ENCODE assay signal across 30 cellular contexts in the genomic region with DNA sequence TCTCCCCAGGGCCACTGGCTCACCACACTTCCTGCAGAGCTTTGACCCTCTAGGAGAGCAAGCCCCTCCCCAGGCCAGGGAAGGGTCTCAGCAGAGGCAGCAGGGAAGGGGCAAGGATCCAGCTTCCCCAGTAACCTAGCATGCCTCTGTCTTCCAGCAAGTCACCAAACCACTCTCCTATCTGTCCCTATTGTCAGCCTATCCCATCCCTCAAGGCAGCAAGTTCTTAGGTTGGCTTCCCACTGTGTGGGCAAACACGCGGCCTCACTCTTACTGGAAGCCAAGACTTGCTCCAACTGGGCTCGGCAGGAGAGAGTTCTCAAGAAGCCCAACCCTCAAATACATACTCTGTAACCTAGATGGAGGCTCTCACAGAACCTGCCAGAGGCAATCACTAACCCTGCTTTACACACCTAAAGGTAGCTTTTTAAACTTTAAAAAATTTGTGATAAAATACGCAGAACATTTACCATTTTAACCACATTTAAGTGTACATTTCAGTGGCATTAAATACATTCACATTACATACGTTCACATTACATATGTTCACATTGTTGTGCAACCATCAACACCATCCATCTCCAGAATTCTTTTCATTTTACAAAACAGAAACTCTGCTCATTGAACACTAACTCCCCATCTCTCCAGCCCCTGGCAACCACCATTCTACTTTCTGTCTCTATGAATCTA. TPM values are rescaled to one million over a fixed set of nuclear protein-coding genes. Genes with fewer than 3 reads are reported as not detected.
A peak's percentile ranks its signal among the peaks of the same experiment; 100 is the strongest.
DNase-seq lines count a peak whose midpoint lies in the region; ATAC-seq and TF ChIP-seq lines count a peak whose summit lies in the region.
"Had no signal": no experiment of that assay in that cellular context is flagged by ENCODE, and none has a peak within 500 bp of the region (broad histone marks: within the 10 kb centered on the region; RNA-seq: fewer than 3 reads in every experiment).

No MANE protein-coding gene starts in this region.

- no peak overlapping the region for H3K23ac ChIP-seq in H9 (ENCODE audit: insufficient read length, low read depth, low read length)

- H3K27me3 Mint-ChIP-seq in H9 (ENCODE audit: low read depth): peaks cover 14% of the 10 kb centered on the region
- H3K27me3 Mint-ChIP-seq in endothelial cell (ENCODE audit: unreplicated experiment): peaks cover 7% of the 10 kb centered on the region
- H3K27me3 Mint-ChIP-seq: activated T-cell treated with anti-CD3 and anti-CD28 coated beads, Interleukin-2, amount 50 U/mL, for 24 hours had no signal

- H3K4ac ChIP-seq in H9 (ENCODE audit: low read depth, low read length): no peak overlapping the region

- H3T11ph ChIP-seq in H9 (ENCODE audit: low read length): no peak overlapping the region

- no peak for ATAC-seq in RWPE2 (ENCODE audit: low read depth)
- ATAC-seq in stimulated activated effector memory CD8-positive, alpha-beta T cell treated with anti-CD3 and anti-CD28 coated beads, Interleukin-12 subunit alpha, Interleukin-12 subunit beta, amount 100 ng/mL, for 72 hours: no peak
- ATAC-seq: GM12878; left ventricle myocardium superior; naive thymus-derived CD4-positive, alpha-beta T cell; PC-3 had no signal

- H2BK120ac ChIP-seq in H9 (ENCODE audit: low read depth, low read length, poor library complexity, severe bottlenecking): no peak overlapping the region

- H3K27me3 ChIP-seq in H9 (ENCODE audit: insufficient read depth, low read length): no peaks in the 10 kb centered on the region
- no peaks in the 10 kb centered on the region for H3K27me3 ChIP-seq in RWPE2 (ENCODE audit: insufficient read depth, poor library complexity, severe bottlenecking)
- H3K27me3 ChIP-seq: adrenal gland, brain microvascular endothelial cell, transverse colon had no signal

- H3K9me3 Mint-ChIP-seq in H9 (no peaks in the 10 kb centered on the region; a peak in 1 of 5 replicates), endothelial cell (ENCODE audit: unreplicated experiment) (no peaks in the 10 kb centered on the region)
- H3K9me3 Mint-ChIP-seq in stimulated activated effector memory CD8-positive, alpha-beta T cell treated with anti-CD3 and anti-CD28 coated beads, Interleukin-12 subunit alpha, Interleukin-12 subunit beta, amount 100 ng/mL, for 72 hours: no peaks in the 10 kb centered on the region
- H3K9me3 Mint-ChIP-seq: activated CD4-positive, alpha-beta T cell treated with anti-CD3 and anti-CD28 coated beads, Interleukin-2, amount 10 ng/mL, durations not matched to agents 7 days and 5 days; activated T-cell treated with anti-CD3 and anti-CD28 coated beads, Interleukin-2, amount 50 U/mL, for 24 hours had no signal

- H4K5ac ChIP-seq in H9 (ENCODE audit: insufficient read length, low read depth, low read length): no peak overlapping the region

- H3K36me3 ChIP-seq in RWPE2 (ENCODE audit: low read depth): no peaks in the 10 kb centered on the region
- H3K36me3 ChIP-seq: adrenal gland, brain microvascular endothelial cell, transverse colon had no signal

- H3K4me3 Mint-ChIP-seq in H9 (no peak overlapping the region; a peak in 1 of 5 replicates), endothelial cell (ENCODE audit: unreplicated experiment) (no peak overlapping the region)
- H3K4me3 Mint-ChIP-seq in stimulated activated effector memory CD8-positive, alpha-beta T cell treated with anti-CD3 and anti-CD28 coated beads, Interleukin-12 subunit alpha, Interleukin-12 subunit beta, amount 100 ng/mL, for 72 hours: no peak overlapping the region
- H3K4me3 Mint-ChIP-seq: activated CD4-positive, alpha-beta T cell treated with anti-CD3 and anti-CD28 coated beads, Interleukin-2, amount 10 ng/mL, durations not matched to agents 7 days and 5 days; activated T-cell treated with anti-CD3 and anti-CD28 coated beads, Interleukin-2, amount 50 U/mL, for 24 hours; naive thymus-derived CD4-positive, alpha-beta T cell had no signal

- no peaks in the 10 kb centered on the region for H3K9me3 ChIP-seq in H9 (ENCODE audit: control insufficient read depth, low read depth, low read length)
- no peaks in the 10 kb centered on the region for H3K9me3 ChIP-seq in RWPE2 (ENCODE audit: severe bottlenecking)
- H3K9me3 ChIP-seq: adrenal gland, transverse colon had no signal

- no peak overlapping the region for H3K9ac ChIP-seq in H9 (ENCODE audit: extremely low read depth, insufficient read length, low read length)

- H2AFZ ChIP-seq in H9 (ENCODE audit: low read length): no peak overlapping the region

- H3K27ac Mint-ChIP-seq in H9 (peak overlapping the region in 2 of 3 experiments; percentile 42 to 69; a peak in 5 of 7 replicates), endothelial cell (ENCODE audit: unreplicated experiment) (peak overlapping the region; percentile 77)
- peak overlapping the region; percentile 76 for H3K27ac Mint-ChIP-seq in stimulated activated effector memory CD8-positive, alpha-beta T cell treated with anti-CD3 and anti-CD28 coated beads, Interleukin-12 subunit alpha, Interleukin-12 subunit beta, amount 100 ng/mL, for 72 hours
- H3K27ac Mint-ChIP-seq: activated CD4-positive, alpha-beta T cell treated with anti-CD3 and anti-CD28 coated beads, Interleukin-2, amount 10 ng/mL, durations not matched to agents 7 days and 5 days; activated T-cell treated with anti-CD3 and anti-CD28 coated beads, Interleukin-2, amount 50 U/mL, for 24 hours had no signal

- H4K8ac ChIP-seq in H9 (replicated peaks; ENCODE audit: insufficient read length, low read depth, low read length): no peak overlapping the region

- H3K27ac ChIP-seq in H9 (ENCODE audit: insufficient read length, low read depth, low read length): no peak overlapping the region
- H3K27ac ChIP-seq in RWPE2 (ENCODE audit: poor library complexity, severe bottlenecking): peak overlapping the region; percentile 45
- H3K27ac ChIP-seq: adrenal gland, brain microvascular endothelial cell, epithelial cell of prostate, transverse colon had no signal

- H2BK5ac ChIP-seq in H9 (ENCODE audit: insufficient read length, low read length): no peak overlapping the region

- H3K4me1 ChIP-seq in H9 (ENCODE audit: insufficient read depth, low read length): peaks cover 3% of the 10 kb centered on the region; the same call in 1 of the 2 replicates
- H3K4me1 ChIP-seq in RWPE2 (ENCODE audit: insufficient read depth, poor library complexity, severe bottlenecking): peaks cover 43% of the 10 kb centered on the region

- H2BK12ac ChIP-seq in H9 (ENCODE audit: insufficient read length, low read depth, low read length): no peak overlapping the region

- H2AK5ac ChIP-seq in H9 (ENCODE audit: insufficient read length, low read length): no peak overlapping the region

- DNase-seq in H9 (peak; percentile 70), RWPE2 (ENCODE audit: low spot score) (no peak), endothelial cell (ENCODE audit: low spot score) (no peak), KBM-7 (no peak), SW480 (ENCODE audit: low spot score) (no peak)
- no peak for DNase-seq in stimulated activated effector memory CD8-positive, alpha-beta T cell treated with anti-CD3 and anti-CD28 coated beads, Interleukin-12 subunit alpha, Interleukin-12 subunit beta, amount 100 ng/mL, for 72 hours (ENCODE audit: low spot score in 2 of 2)
- DNase-seq in activated naive CD4-positive, alpha-beta T cell treated with Interleukin-2 at 50 U/mL for 16 hours: no peak
- DNase-seq: activated CD4-positive, alpha-beta T cell treated with anti-CD3 and anti-CD28 coated beads, Interleukin-2, amount 10 ng/mL, durations not matched to agents 7 days and 5 days; activated naive CD4-positive, alpha-beta T cell; activated T-cell treated with anti-CD3 and anti-CD28 coated beads, Interleukin-2, amount 50 U/mL, for 24 hours; adrenal gland; brain microvascular endothelial cell; GOT3; left ventricle myocardium superior; midbrain; naive thymus-derived CD4-positive, alpha-beta T cell; NCI-H1092 treated with DMSO at 0.1 percent for 48 hours; NCI-H187 treated with DMSO at 0.1 percent for 48 hours; NCI-H526; NK-92 treated with Interleukin-12 subunit alpha and Interleukin-12 subunit beta, amount 100 ng/mL, for 24 hours; PC-3; retina; SIG-M5; stimulated activated CD4-positive, alpha-beta T cell treated with anti-CD3 and anti-CD28 coated beads, Interleukin-2, amount 100 ng/mL, for 24 hours; SW 1271; T1000; transverse colon had no signal

- no peak overlapping the region for H4K91ac ChIP-seq in H9 (ENCODE audit: insufficient read length, low read depth, low read length)

- TF ChIP-seq CTCF in H9 (conservative IDR thresholded peaks at IDR 0.05) (no peak), RWPE2 (IDR thresholded peaks at IDR 0.05; ENCODE audit: poor library complexity, severe bottlenecking) (no peak), endothelial cell (IDR thresholded peaks at IDR 0.05; ENCODE audit: unreplicated experiment) (no peak)

- peaks cover 3% of the 10 kb centered on the region for H3K23me2 ChIP-seq in H9 (ENCODE audit: insufficient read length, low read depth, low read length, poor library complexity, severe bottlenecking)

- H3K4me1 Mint-ChIP-seq in H9 (peaks cover 35 to 36% of the 10 kb centered on the region in 2 experiments), endothelial cell (ENCODE audit: unreplicated experiment) (peaks cover 35% of the 10 kb centered on the region)
- H3K4me1 Mint-ChIP-seq in stimulated activated effector memory CD8-positive, alpha-beta T cell treated with anti-CD3 and anti-CD28 coated beads, Interleukin-12 subunit alpha, Interleukin-12 subunit beta, amount 100 ng/mL, for 72 hours: peaks cover 56% of the 10 kb centered on the region

- no CpG with 5 or more reads among the region's 5 CpGs for WGBS in H9 (ENCODE audit: extremely low coverage, insufficient read length, low lambda C conversion rate)

- H3K36me3 Mint-ChIP-seq in H9 (ENCODE audit: insufficient read depth in 1 of 3, low read depth in 3 of 3) (no peaks in the 10 kb centered on the region), endothelial cell (ENCODE audit: low read depth, unreplicated experiment) (no peaks in the 10 kb centered on the region)
- H3K36me3 Mint-ChIP-seq in stimulated activated effector memory CD8-positive, alpha-beta T cell treated with anti-CD3 and anti-CD28 coated beads, Interleukin-12 subunit alpha, Interleukin-12 subunit beta, amount 100 ng/mL, for 72 hours: peaks cover 11% of the 10 kb centered on the region

- H3K56ac ChIP-seq in H9 (ENCODE audit: insufficient read length, low read depth, low read length): no peak overlapping the region

- H3K79me2 ChIP-seq in H9 (ENCODE audit: insufficient read depth, low read length): no peaks in the 10 kb centered on the region

- no peaks in the 10 kb centered on the region for H3K79me1 ChIP-seq in H9 (ENCODE audit: insufficient read depth, low read depth, low read length, poor library complexity, severe bottlenecking)

- peak overlapping the region; percentile 15 for H3K18ac ChIP-seq in H9 (ENCODE audit: insufficient read length, low read depth, low read length)

- H2BK15ac ChIP-seq in H9 (ENCODE audit: low read depth, low read length): no peak overlapping the region

- H2BK20ac ChIP-seq in H9 (ENCODE audit: low read depth, low read length, poor library complexity, severe bottlenecking): no peak overlapping the region

- no peak overlapping the region for H3K14ac ChIP-seq in H9 (ENCODE audit: insufficient read depth, low read length)

- in situ Hi-C loops in KBM-7 (cut with MboI; ENCODE audit: low pct_unique_long_range_greater_than_20kb, low sequenced_read_pairs): no loop called here

- H3K4me3 ChIP-seq in RWPE2 (ENCODE audit: severe bottlenecking): no peak overlapping the region
- H3K4me3 ChIP-seq: adrenal gland, GM12878, smooth muscle cell, transverse colon had no signal

- no peak overlapping the region for H3K4me2 ChIP-seq in H9 (ENCODE audit: insufficient read depth, insufficient read length, low read length)
- H3K4me2 ChIP-seq: smooth muscle cell had no signal

- H4K20me1 ChIP-seq in H9 (ENCODE audit: control insufficient read depth, insufficient read depth, insufficient read length): no peaks in the 10 kb centered on the region

RNA-seq across cellular contexts. Expression of a gene that starts 58.5 kb away (rescaled TPM):
- total RNA-seq in H9 (2021) (80.1 and 80.3 TPM in 2 replicates), endothelial cell (ENCODE audit: unreplicated experiment) (30.3 TPM)

RNA-seq across cellular contexts. Expression of a gene that starts 58.6 kb away (rescaled TPM):
- total RNA-seq in H9 (2021) (56.3 and 56.8 TPM in 2 replicates), endothelial cell (ENCODE audit: unreplicated experiment) (33.4 TPM)
